Comparison of ENCODE assay signal across 8 cellular contexts in the genomic region with DNA sequence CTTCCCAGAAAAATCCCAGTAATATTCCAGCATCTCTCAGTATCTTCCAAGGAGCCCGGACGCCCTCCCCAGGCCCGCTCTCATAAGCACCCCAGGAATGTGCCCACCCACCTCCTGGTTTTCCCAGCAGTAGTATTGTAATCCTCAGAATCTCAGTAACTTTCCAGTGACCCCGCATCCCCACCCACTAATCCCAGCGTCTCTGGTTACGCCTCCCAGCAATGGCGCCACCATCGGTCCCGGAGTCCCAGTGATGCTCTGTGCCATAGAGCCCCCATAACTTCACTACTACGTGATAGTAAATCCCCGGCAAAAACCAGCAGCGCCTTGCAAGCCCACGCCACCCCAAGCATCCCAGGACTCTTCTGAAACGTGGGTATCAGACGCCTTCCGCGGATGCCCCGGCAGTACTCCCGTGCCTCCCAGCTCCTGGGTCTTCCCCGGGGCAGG. TPM values are rescaled to one million over a fixed set of nuclear protein-coding genes. Genes with fewer than 3 reads are reported as not detected.
DNase-seq lines count a peak whose midpoint lies in the region; ATAC-seq and TF ChIP-seq lines count a peak whose summit lies in the region.

No MANE protein-coding gene starts in this region.

- H4K91ac ChIP-seq in mesenchymal stem cell (ENCODE audit: low read length): peak overlapping the region; percentile 87

- peaks cover 30% of the 10 kb centered on the region for H3K79me1 ChIP-seq in mesenchymal stem cell (replicated peaks; ENCODE audit: low read length, poor library complexity, severe bottlenecking)

- peak overlapping the region in 1 of 2 experiments; percentile 81 for H2BK12ac ChIP-seq in mesenchymal stem cell (ENCODE audit: low read length in 2 of 2)

- peak overlapping the region; percentile 94 for H3K27ac ChIP-seq in mesenchymal stem cell (ENCODE audit: low read length, poor library complexity, severe bottlenecking)

- peak overlapping the region; percentile 8 for H2BK5ac ChIP-seq in mesenchymal stem cell (ENCODE audit: low read depth, low read length, poor library complexity, severe bottlenecking)

- peaks cover 27% of the 10 kb centered on the region for H3K36me3 Mint-ChIP-seq in endothelial cell (ENCODE audit: low read depth, unreplicated experiment)
- peaks cover 22 to 30% of the 10 kb centered on the region in 2 donors for H3K36me3 Mint-ChIP-seq in stimulated activated naive B cell treated with anti-CD40 and anti-IgM and Interleukin-4, amounts not matched to agents 10 μg/mL and 1 μg/mL and 100 μg/mL, for 72 hours

- H3K9ac ChIP-seq in Loucy (ENCODE audit: low read depth, low read length, poor library complexity, severe bottlenecking) (peak overlapping the region; percentile 82), mesenchymal stem cell (ENCODE audit: low read length) (peak overlapping the region; percentile 95)

- H3K4me1 Mint-ChIP-seq in endothelial cell (ENCODE audit: unreplicated experiment): peaks cover 4% of the 10 kb centered on the region
- peaks cover 18 to 34% of the 10 kb centered on the region in 2 donors for H3K4me1 Mint-ChIP-seq in stimulated activated naive B cell treated with anti-CD40 and anti-IgM and Interleukin-4, amounts not matched to agents 10 μg/mL and 1 μg/mL and 100 μg/mL, for 72 hours

- H3K9me3 ChIP-seq in Loucy (ENCODE audit: insufficient read depth, low read depth, low read length): no peaks in the 10 kb centered on the region
- H3K9me3 ChIP-seq in mesenchymal stem cell (ENCODE audit: control insufficient read depth, low read length): no peaks in the 10 kb centered on the region

- peak overlapping the region in 1 of 2 experiments; percentile 76 for H3K14ac ChIP-seq in mesenchymal stem cell (ENCODE audit: low read length in 2 of 2)

- H3K4me1 ChIP-seq in Loucy (ENCODE audit: insufficient read depth, low read length, poor library complexity, severe bottlenecking): no peaks in the 10 kb centered on the region
- H3K4me1 ChIP-seq in mesenchymal stem cell (ENCODE audit: control insufficient read depth, insufficient read depth, low read depth, low read length): peaks cover 20% of the 10 kb centered on the region

- peak overlapping the region; percentile 11 for H2BK120ac ChIP-seq in mesenchymal stem cell (ENCODE audit: low read depth, low read length)

- no peaks in the 10 kb centered on the region for H3F3A ChIP-seq in Loucy (ENCODE audit: low read depth)

- no peak overlapping the region for H2AK5ac ChIP-seq in mesenchymal stem cell (ENCODE audit: low read length, severe bottlenecking)

- H2AFZ ChIP-seq in Loucy (ENCODE audit: low read length) (peak overlapping the region; percentile 96), mesenchymal stem cell (ENCODE audit: low read depth, low read length) (peak overlapping the region; percentile 30)

- peak overlapping the region; percentile 97 for H3K4me3 Mint-ChIP-seq in endothelial cell (ENCODE audit: unreplicated experiment)
- H3K4me3 Mint-ChIP-seq in stimulated activated naive B cell treated with anti-CD40 and anti-IgM and Interleukin-4, amounts not matched to agents 10 μg/mL and 1 μg/mL and 100 μg/mL, for 72 hours: peak overlapping the region; percentile 98 to 99

- H4K20me1 ChIP-seq in Loucy (ENCODE audit: insufficient read depth, low read length, poor library complexity, severe bottlenecking): no peaks in the 10 kb centered on the region

- peak overlapping the region; percentile 88 for H3K27ac Mint-ChIP-seq in endothelial cell (ENCODE audit: unreplicated experiment)
- H3K27ac Mint-ChIP-seq in stimulated activated naive B cell treated with anti-CD40 and anti-IgM and Interleukin-4, amounts not matched to agents 10 μg/mL and 1 μg/mL and 100 μg/mL, for 72 hours: peak overlapping the region; percentile 98

- peaks cover 4% of the 10 kb centered on the region for H3K27me3 Mint-ChIP-seq in endothelial cell (ENCODE audit: unreplicated experiment)
- H3K27me3 Mint-ChIP-seq in stimulated activated naive B cell treated with anti-CD40 and anti-IgM and Interleukin-4, amounts not matched to agents 10 μg/mL and 1 μg/mL and 100 μg/mL, for 72 hours: no peaks in the 10 kb centered on the region

- H2BK15ac ChIP-seq in mesenchymal stem cell (ENCODE audit: low read depth, poor library complexity, severe bottlenecking): peak overlapping the region; percentile 94

- H3K27me3 ChIP-seq in Loucy (ENCODE audit: insufficient read depth, low read length, poor library complexity, severe bottlenecking): no peaks in the 10 kb centered on the region
- H3K27me3 ChIP-seq in mesenchymal stem cell (ENCODE audit: control insufficient read depth in 1 of 2, insufficient read depth in 1 of 2, low read length in 2 of 2): no peaks in the 10 kb centered on the region

- H3K4me2 ChIP-seq in Loucy (ENCODE audit: low read depth, low read length, poor library complexity, severe bottlenecking) (peak overlapping the region; percentile 98), mesenchymal stem cell (ENCODE audit: low read length, poor library complexity, severe bottlenecking) (peak overlapping the region; percentile 91)

- H3K9me3 Mint-ChIP-seq in endothelial cell (ENCODE audit: unreplicated experiment): no peaks in the 10 kb centered on the region
- no peaks in the 10 kb centered on the region for H3K9me3 Mint-ChIP-seq in stimulated activated naive B cell treated with anti-CD40 and anti-IgM and Interleukin-4, amounts not matched to agents 10 μg/mL and 1 μg/mL and 100 μg/mL, for 72 hours

- peak; percentile 37 to 47 for ATAC-seq in stimulated activated naive B cell treated with anti-CD40 and anti-IgM and Interleukin-4, amounts not matched to agents 10 μg/mL and 1 μg/mL and 100 μg/mL, for 72 hours (replicated peaks)

- H3K36me3 ChIP-seq in Loucy (ENCODE audit: insufficient read depth, low read length): no peaks in the 10 kb centered on the region
- peaks cover 49 to 51% of the 10 kb centered on the region in 2 experiments for H3K36me3 ChIP-seq in mesenchymal stem cell (ENCODE audit: control insufficient read depth in 1 of 2, insufficient read depth in 2 of 2, low read depth in 1 of 2, low read length in 2 of 2)

- H3K4ac ChIP-seq in mesenchymal stem cell (ENCODE audit: low read depth in 1 of 2, low read length in 2 of 2): peak overlapping the region; percentile 85 to 94

- TF ChIP-seq CTCF in Loucy (conservative IDR thresholded peaks at IDR 0.05; ENCODE audit: low read length) (0 out of 2 replicates have a peak, but pooled peaks have one; percentile 7), endothelial cell (IDR thresholded peaks at IDR 0.05; ENCODE audit: unreplicated experiment) (no peak)

- peak overlapping the region; percentile 93 to 96 for H3K18ac ChIP-seq in mesenchymal stem cell (ENCODE audit: low read depth in 1 of 2, low read length in 2 of 2)

- no peaks in the 10 kb centered on the region for H3K79me2 ChIP-seq in Loucy (ENCODE audit: insufficient read depth, low read length)

- H3K4me3 ChIP-seq in Loucy (ENCODE audit: low read length, poor library complexity, severe bottlenecking) (peak overlapping the region; percentile 89), mesenchymal stem cell (ENCODE audit: insufficient read depth in 1 of 2, low read depth in 1 of 2, low read length in 2 of 2) (peak overlapping the region; percentile 92 to 95)

- under 1% methylated on average over 20 of the region's 20 CpGs for WGBS in mesenchymal stem cell

- peak overlapping the region in 1 of 2 experiments; percentile 95 for H3K23ac ChIP-seq in mesenchymal stem cell (ENCODE audit: low read length in 2 of 2)

- DNase-seq in activated naive CD4-positive, alpha-beta T cell treated with Interleukin-2 at 50 U/mL for 16 hours: peak; percentile 53
- no peak for DNase-seq in activated naive CD4-positive, alpha-beta T cell (lab: John Stamatoyannopoulos, UW)
- peak; percentile 59 for DNase-seq in activated CD4-positive, alpha-beta T cell treated with anti-CD3 and anti-CD28 coated beads for 48 hours
- DNase-seq in endothelial cell (ENCODE audit: low spot score) (peak; percentile 59), mesenchymal stem cell (peak; percentile 98), DMS79 (lab: John Stamatoyannopoulos, UW) (no peak)
- peak; percentile 35 for DNase-seq in stimulated activated naive B cell treated with anti-CD40 and anti-IgM and Interleukin-4, amounts not matched to agents 10 μg/mL and 1 μg/mL and 100 μg/mL, for 72 hours

- no peaks in the 10 kb centered on the region for H3K9me2 ChIP-seq in Loucy (replicated peaks; ENCODE audit: low read depth, low read length)

- H4K8ac ChIP-seq in mesenchymal stem cell (ENCODE audit: low read length): peak overlapping the region; percentile 92

RNA-seq across cellular contexts. Expression of gene PNPLA6, which starts 1.0 kb away (rescaled TPM):
- total RNA-seq in endothelial cell (ENCODE audit: unreplicated experiment): 129 TPM
- 65.6 TPM for polyA plus RNA-seq in mesenchymal stem cell (2013, experiment 1 of 2)
- 65.2 TPM for polyA plus RNA-seq in mesenchymal stem cell (2013, experiment 2 of 2)

RNA-seq across cellular contexts. Expression of gene MCOLN1, which starts 12.1 kb away (rescaled TPM):
- 24.2 TPM for total RNA-seq in endothelial cell (ENCODE audit: unreplicated experiment)
- polyA plus RNA-seq in mesenchymal stem cell (2013, experiment 1 of 2): 37.2 TPM
- polyA plus RNA-seq in mesenchymal stem cell (2013, experiment 2 of 2): 35.0 TPM

RNA-seq across cellular contexts. Expression of gene ZNF358, which starts 18.7 kb away (rescaled TPM):
- 87.4 TPM for total RNA-seq in endothelial cell (ENCODE audit: unreplicated experiment)
- polyA plus RNA-seq in mesenchymal stem cell (2013, experiment 1 of 2): 104 TPM
- 105 TPM for polyA plus RNA-seq in mesenchymal stem cell (2013, experiment 2 of 2)

RNA-seq across cellular contexts. Expression of gene PEX11G, which starts 45.7 kb away (rescaled TPM):
- 3.8 TPM for total RNA-seq in endothelial cell (ENCODE audit: unreplicated experiment)
- polyA plus RNA-seq in mesenchymal stem cell (2013, experiment 1 of 2): 0.87 TPM
- 0.90 TPM for polyA plus RNA-seq in mesenchymal stem cell (2013, experiment 2 of 2)

Comparison
In these comparisons a context has a peak if more than half of its experiments do, and no peak if none do; other contexts are left out.
1. DNase-seq: peak in activated naive CD4-positive, alpha-beta T cell treated with Interleukin-2 at 50 U/mL for 16 hours (single experiment), activated CD4-positive, alpha-beta T cell treated with anti-CD3 and anti-CD28 coated beads for 48 hours (single experiment), endothelial cell (single experiment), mesenchymal stem cell (single experiment) and stimulated activated naive B cell treated with anti-CD40 and anti-IgM and Interleukin-4, amounts not matched to agents 10 μg/mL and 1 μg/mL and 100 μg/mL, for 72 hours (single experiment); none in activated naive CD4-positive, alpha-beta T cell (0 of 4) and DMS79 (single experiment).